15 cellular contexts compared by ENCODE assay signal in genomic region chr12:91194500-91194899, GRCh38. TPM values are rescaled to one million over a fixed set of nuclear protein-coding genes. Genes with fewer than 3 reads are reported as not detected.
"Had no signal": no experiment of that assay in that cellular context is flagged by ENCODE, and none has a peak within 500 bp of the region (broad histone marks: within the 10 kb centered on the region; RNA-seq: fewer than 3 reads in every experiment).

No MANE protein-coding gene starts in this region.

- DNase-seq: activated CD4-positive, alpha-beta T cell treated with anti-CD3 and anti-CD28 coated beads for 1 hour; activated CD4-positive, alpha-beta T cell treated with anti-CD3 and anti-CD28 coated beads, Interleukin-2, amount 50 U/mL, for 48 hours; activated gamma-delta T cell; activated T-cell treated with anti-CD3 and anti-CD28 coated beads, Interleukin-2, amount 50 U/mL, for 48 hours; effector memory CD8-positive, alpha-beta T cell; erythroblast; glutamatergic neuron; immature natural killer cell; nephron progenitor cell; stimulated activated CD4-positive, alpha-beta T cell treated with anti-CD3 and anti-CD28 coated beads, Interleukin-4, amount 100 ng/mL, for 24 hours; stomach; T-cell; T1000 had no signal

- H3K27me3 ChIP-seq: stomach had no signal

- H3K36me3 ChIP-seq: stomach, thoracic aorta had no signal

- ATAC-seq: effector memory CD8-positive, alpha-beta T cell; left lobe of liver; T-cell had no signal

- H3K4me3 ChIP-seq: stomach, thoracic aorta had no signal

- H3K27ac ChIP-seq: stomach, thoracic aorta had no signal

RNA-seq across cellular contexts. Expression of gene DCN, which starts 11.9 kb away (rescaled TPM):
- polyA plus RNA-seq: immature natural killer cell had no signal
